In the genomic region with DNA sequence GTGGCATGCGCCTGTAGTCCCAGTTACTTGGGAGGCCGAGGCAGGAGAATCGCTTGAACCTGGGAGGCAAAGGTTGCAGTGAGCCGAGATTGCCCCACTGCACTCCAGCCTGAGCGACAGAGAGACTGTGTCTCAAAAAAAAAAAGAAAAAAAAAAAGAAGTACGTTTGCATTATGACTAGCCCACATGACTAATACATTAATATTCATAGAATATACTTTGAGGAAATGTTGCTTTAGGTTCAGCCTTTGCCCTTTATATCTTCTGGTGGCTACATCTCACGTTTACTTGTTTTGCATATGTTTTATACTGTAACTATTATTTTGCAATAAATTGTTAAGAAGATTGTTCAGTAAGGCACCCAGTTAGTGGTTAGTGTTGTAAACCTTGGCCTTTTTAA, we compare ENCODE assay signal across 13 cellular contexts.
DNase-seq lines count a peak whose midpoint lies in the region; ATAC-seq and TF ChIP-seq lines count a peak whose summit lies in the region.
"Had no signal": no experiment of that assay in that cellular context is flagged by ENCODE, and none has a peak within 500 bp of the region (broad histone marks: within the 10 kb centered on the region; RNA-seq: fewer than 3 reads in every experiment).

No MANE protein-coding gene starts in this region.

- H3K4me3 ChIP-seq in SK-N-MC (no peak overlapping the region), epithelial cell of esophagus (ENCODE audit: low read length) (no peak overlapping the region), breast epithelium (no peak overlapping the region)
- H3K4me3 ChIP-seq: BLaER1, GM12878, HAP-1 had no signal

- H3K4me1 ChIP-seq in breast epithelium, result no peaks in the 10 kb centered on the region
- H3K4me1 ChIP-seq: HAP-1 had no signal

- H3K27me3 Mint-ChIP-seq in activated CD4-positive, alpha-beta T cell treated with anti-CD3 and anti-CD28 coated beads, Interleukin-2, amount 10 ng/mL, durations not matched to agents 7 days and 5 days, result no peaks in the 10 kb centered on the region
- H3K27me3 Mint-ChIP-seq in CD4-positive, alpha-beta T cell, result no peaks in the 10 kb centered on the region

- CTCF ChIA-PET in activated CD4-positive, alpha-beta T cell treated with anti-CD3 and anti-CD28 coated beads, Interleukin-2, amount 10 ng/mL, durations not matched to agents 7 days and 5 days (lab: Charles Lee), result no interaction called here
- CTCF ChIA-PET in CD4-positive, alpha-beta T cell (lab: Charles Lee), result no interaction called here

- DNase-seq in activated CD4-positive, alpha-beta T cell treated with anti-CD3 and anti-CD28 coated beads, Interleukin-2, amount 10 ng/mL, durations not matched to agents 7 days and 5 days, result no peak
- no peak for DNase-seq in activated CD4-positive, alpha-beta T cell treated with anti-CD3 and anti-CD28 coated beads for 1 hour
- DNase-seq in SK-N-MC (ENCODE audit: low read depth, low spot score) (no peak), epithelial cell of esophagus (ENCODE audit: low read depth) (peak; percentile 7), breast epithelium (ENCODE audit: low spot score in 2 of 2) (no peak)
- DNase-seq in CD4-positive, alpha-beta T cell, result no peak
- DNase-seq: 8988T; CD8-positive, alpha-beta T cell had no signal

- no peak for TF ChIP-seq POLR2A in breast epithelium (IDR thresholded peaks at IDR 0.05)

- no peak overlapping the region for H3K9ac ChIP-seq in SK-N-MC (ENCODE audit: insufficient read length)
- H3K9ac ChIP-seq: BLaER1 had no signal

- H3K36me3 ChIP-seq in SK-N-MC (ENCODE audit: insufficient read depth, low read length), result peaks cover 22% of the 10 kb centered on the region
- no peaks in the 10 kb centered on the region for H3K36me3 ChIP-seq in breast epithelium

- no peak overlapping the region for H3K4me3 Mint-ChIP-seq in activated CD4-positive, alpha-beta T cell treated with anti-CD3 and anti-CD28 coated beads, Interleukin-2, amount 10 ng/mL, durations not matched to agents 7 days and 5 days
- H3K4me3 Mint-ChIP-seq in CD4-positive, alpha-beta T cell, result no peak overlapping the region
- H3K4me3 Mint-ChIP-seq: CD14-positive monocyte; CD8-positive, alpha-beta T cell had no signal

- ATAC-seq in CD4-positive, alpha-beta T cell (ENCODE audit: poor library complexity), result no peak
- no peak for ATAC-seq in HG03354 (IDR thresholded peaks at IDR 0.05; ENCODE audit: poor library complexity, severe bottlenecking, unreplicated experiment)
- ATAC-seq: CD8-positive, alpha-beta T cell; GM12878 had no signal

- TF ChIP-seq CTCF in epithelial cell of esophagus (IDR thresholded peaks at IDR 0.05; ENCODE audit: insufficient read depth, low read depth, low read length, missing control alignments) (no peak), breast epithelium (IDR thresholded peaks at IDR 0.05) (no peak)
- no peak for TF ChIP-seq CTCF in CD4-positive, alpha-beta T cell (IDR thresholded peaks at IDR 0.05)

- intact Hi-C loops in CD4-positive, alpha-beta T cell (cut with DNase I, micrococcal nuclease), result no loop called here
- intact Hi-C loops in breast epithelium (cut with DNase I; ENCODE audit: low total_unique reads), result no loop called here

- H3K27ac ChIP-seq in SK-N-MC (peak overlapping the region; percentile 44; the same call in 1 of the 2 replicates), breast epithelium (no peak overlapping the region)
- H3K27ac ChIP-seq in CD4-positive, alpha-beta T cell (ENCODE audit: low read depth, low read length), result no peak overlapping the region
- H3K27ac ChIP-seq: BLaER1 had no signal

- peaks cover 11% of the 10 kb centered on the region for H3K36me3 Mint-ChIP-seq in activated CD4-positive, alpha-beta T cell treated with anti-CD3 and anti-CD28 coated beads, Interleukin-2, amount 10 ng/mL, durations not matched to agents 7 days and 5 days (ENCODE audit: low read depth)
- peaks cover 67% of the 10 kb centered on the region for H3K36me3 Mint-ChIP-seq in CD4-positive, alpha-beta T cell (ENCODE audit: low read depth)

- peak overlapping the region; percentile 36 for H3K27ac Mint-ChIP-seq in activated CD4-positive, alpha-beta T cell treated with anti-CD3 and anti-CD28 coated beads, Interleukin-2, amount 10 ng/mL, durations not matched to agents 7 days and 5 days
- H3K27ac Mint-ChIP-seq in CD4-positive, alpha-beta T cell, result no peak overlapping the region
- H3K27ac Mint-ChIP-seq: CD8-positive, alpha-beta T cell had no signal

- H3K9me3 ChIP-seq in SK-N-MC (ENCODE audit: low read depth, low read length) (no peaks in the 10 kb centered on the region), breast epithelium (no peaks in the 10 kb centered on the region)
- no peaks in the 10 kb centered on the region for H3K9me3 ChIP-seq in CD4-positive, alpha-beta T cell (ENCODE audit: control insufficient read depth, low read length)
- H3K9me3 ChIP-seq: BLaER1, HAP-1 had no signal

- H3K9me3 Mint-ChIP-seq in activated CD4-positive, alpha-beta T cell treated with anti-CD3 and anti-CD28 coated beads, Interleukin-2, amount 10 ng/mL, durations not matched to agents 7 days and 5 days, result no peaks in the 10 kb centered on the region
- H3K9me3 Mint-ChIP-seq in CD4-positive, alpha-beta T cell, result no peaks in the 10 kb centered on the region
- H3K9me3 Mint-ChIP-seq: CD14-positive monocyte; CD8-positive, alpha-beta T cell had no signal

- POLR2A ChIA-PET in activated CD4-positive, alpha-beta T cell treated with anti-CD3 and anti-CD28 coated beads, Interleukin-2, amount 10 ng/mL, durations not matched to agents 7 days and 5 days (lab: Charles Lee), result no interaction called here
- POLR2A ChIA-PET in CD4-positive, alpha-beta T cell (lab: Charles Lee), result no interaction called here

- H3K27me3 ChIP-seq in CD4-positive, alpha-beta T cell (ENCODE audit: control insufficient read depth, insufficient read depth, low read length), result no peaks in the 10 kb centered on the region
- H3K27me3 ChIP-seq in breast epithelium, result no peaks in the 10 kb centered on the region
- H3K27me3 ChIP-seq: BLaER1 had no signal

- no peaks in the 10 kb centered on the region for H3K4me1 Mint-ChIP-seq in activated CD4-positive, alpha-beta T cell treated with anti-CD3 and anti-CD28 coated beads, Interleukin-2, amount 10 ng/mL, durations not matched to agents 7 days and 5 days
- H3K4me1 Mint-ChIP-seq in CD4-positive, alpha-beta T cell (ENCODE audit: low read depth), result no peaks in the 10 kb centered on the region
- H3K4me1 Mint-ChIP-seq: CD14-positive monocyte had no signal
